In the genomic region with DNA sequence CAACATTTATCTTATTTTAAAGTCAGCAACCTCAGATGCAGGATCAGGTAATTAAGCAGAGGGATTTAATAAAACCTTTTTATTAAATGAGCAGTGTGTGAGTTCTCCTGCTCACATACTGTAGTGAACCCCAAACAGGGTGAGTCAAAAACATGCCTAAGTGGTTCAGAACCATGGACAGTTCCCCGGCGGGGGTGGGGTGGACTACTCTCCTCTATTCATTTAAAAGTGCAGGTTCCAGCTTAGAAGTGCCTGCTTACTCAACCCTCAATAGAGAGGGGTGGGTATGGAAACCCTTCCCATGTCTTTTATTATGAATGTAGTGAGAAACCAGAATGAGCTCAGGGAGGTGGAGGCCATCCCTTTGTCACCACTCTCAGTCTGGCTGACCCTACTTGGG, we compare ENCODE assay signal across 9 cellular contexts.
A peak's percentile ranks its signal among the peaks of the same experiment; 100 is the strongest.
DNase-seq lines count a peak whose midpoint lies in the region; FAIRE-seq and TF ChIP-seq lines count a peak whose summit lies in the region.
"Had no signal": no experiment of that assay in that cellular context is flagged by ENCODE, and none has a peak within 500 bp of the region (broad histone marks: within the 10 kb centered on the region; RNA-seq: fewer than 3 reads in every experiment).

No MANE protein-coding gene starts in this region.

- no peak for TF ChIP-seq POLR2A in prostate gland (IDR thresholded peaks at IDR 0.05)

- H3K4me3 ChIP-seq in endodermal cell (ENCODE audit: low read length), result no peak overlapping the region
- no peak overlapping the region for H3K4me3 ChIP-seq in small intestine (ENCODE audit: low read depth in 1 of 2, low read length in 2 of 2)
- H3K4me3 ChIP-seq in prostate gland, result no peak overlapping the region

- peaks cover 11% of the 10 kb centered on the region for H3K27me3 ChIP-seq in endodermal cell (ENCODE audit: control insufficient read depth, insufficient read depth, low read length, poor library complexity, severe bottlenecking)
- no peaks in the 10 kb centered on the region for H3K27me3 ChIP-seq in small intestine (ENCODE audit: control insufficient read depth in 2 of 2, insufficient read depth in 2 of 2, low read length in 2 of 2)
- H3K27me3 ChIP-seq in prostate gland (replicated peaks; ENCODE audit: insufficient read depth), result no peaks in the 10 kb centered on the region

- H3K9me3 ChIP-seq in endodermal cell (ENCODE audit: control insufficient read depth, low read length) (no peaks in the 10 kb centered on the region), small intestine (ENCODE audit: control insufficient read depth, low read depth) (no peaks in the 10 kb centered on the region), prostate gland (no peaks in the 10 kb centered on the region)

- H3K27ac ChIP-seq in endodermal cell (ENCODE audit: low read depth, low read length), result no peak overlapping the region
- no peak overlapping the region for H3K27ac ChIP-seq in small intestine (ENCODE audit: low read depth in 1 of 2, low read length in 1 of 2)
- no peak overlapping the region for H3K27ac ChIP-seq in prostate gland

- no peak overlapping the region for H3K4me3 Mint-ChIP-seq in endodermal cell
- H3K4me3 Mint-ChIP-seq: type B pancreatic cell had no signal

- FAIRE-seq in small intestine (lab: Jason Lieb, UNC), result no peak

- H3K4me1 ChIP-seq in endodermal cell (ENCODE audit: control insufficient read depth, insufficient read depth, low read length), result peaks cover 13% of the 10 kb centered on the region
- no peaks in the 10 kb centered on the region for H3K4me1 ChIP-seq in small intestine (ENCODE audit: control insufficient read depth in 2 of 2, insufficient read depth in 1 of 2, low read depth in 1 of 2, low read length in 1 of 2)
- H3K4me1 ChIP-seq in prostate gland (replicated peaks), result no peaks in the 10 kb centered on the region

- H3K36me3 Mint-ChIP-seq in endodermal cell (ENCODE audit: low read depth), result no peaks in the 10 kb centered on the region
- H3K36me3 Mint-ChIP-seq: type B pancreatic cell had no signal

- intact Hi-C loops in prostate gland (cut with DNase I), result no loop called here

- WGBS in endodermal cell (ENCODE audit: insufficient coverage in 1 of 2, insufficient read length in 1 of 2), 2 experiments, result 3% methylated on average over 2 of the region's 2 CpGs; no CpG with 5 or more reads in 1 of the 2 experiments
- WGBS in small intestine, 3 donors, result 5 to 12% (median 12%) methylated on average over 2 of the region's 2 CpGs
- 0% methylated on average over 2 of the region's 2 CpGs for WGBS in prostate gland

- DNase-seq in NCI-H82 (lab: John Stamatoyannopoulos, UW) (peak; percentile 59), NCI-H82 treated with DMSO at 0.1 percent for 48 hours (lab: John Stamatoyannopoulos, UW; ENCODE audit: unreplicated experiment) (no peak), RPMI8226 (peak; percentile 28), endodermal cell (peak; percentile 90), NCI-H2227 (lab: John Stamatoyannopoulos, UW; ENCODE audit: unreplicated experiment) (no peak), small intestine (no peak), prostate gland (ENCODE audit: low spot score) (no peak)
- DNase-seq in stimulated activated CD4-positive, alpha-beta T cell treated with anti-CD3 and anti-CD28 coated beads, Interleukin-4, amount 100 ng/mL, for 24 hours, result peak; percentile 7

- H3K36me3 ChIP-seq in endodermal cell (ENCODE audit: control insufficient read depth, insufficient read depth, low read length) (no peaks in the 10 kb centered on the region), small intestine (ENCODE audit: control insufficient read depth in 2 of 2, insufficient read depth in 2 of 2, low read length in 2 of 2) (no peaks in the 10 kb centered on the region), prostate gland (no peaks in the 10 kb centered on the region)

- H3K4me1 Mint-ChIP-seq in endodermal cell, result peaks cover 32% of the 10 kb centered on the region

- H3K27ac Mint-ChIP-seq in endodermal cell, result no peak overlapping the region
- H3K27ac Mint-ChIP-seq: type B pancreatic cell had no signal

- TF ChIP-seq CTCF in endodermal cell (conservative IDR thresholded peaks at IDR 0.05) (no peak), prostate gland (IDR thresholded peaks at IDR 0.05) (no peak)

- H3K9me3 Mint-ChIP-seq in endodermal cell, result no peaks in the 10 kb centered on the region
- H3K9me3 Mint-ChIP-seq: type B pancreatic cell had no signal

- H3K27me3 Mint-ChIP-seq in endodermal cell (ENCODE audit: insufficient read depth), result peaks cover 3% of the 10 kb centered on the region

- H3K9ac ChIP-seq in endodermal cell (ENCODE audit: extremely low read depth, low read length, poor library complexity, severe bottlenecking), result no peak overlapping the region

Comparison
In these comparisons a context has a peak if more than half of its experiments do, and no peak if none do; other contexts are left out.
1. DNase-seq: peak in NCI-H82 (single experiment), RPMI8226 (single experiment), endodermal cell (single experiment) and stimulated activated CD4-positive, alpha-beta T cell treated with anti-CD3 and anti-CD28 coated beads, Interleukin-4, amount 100 ng/mL, for 24 hours (single experiment); none in NCI-H82 treated with DMSO at 0.1 percent for 48 hours (single experiment), NCI-H2227 (single experiment), small intestine (single experiment) and prostate gland (single experiment).